10 cellular contexts compared by ENCODE assay signal in genomic region chr15:35697549-35698299, GRCh38.
A peak's percentile ranks its signal among the peaks of the same experiment; 100 is the strongest.
DNase-seq lines count a peak whose midpoint lies in the region; ATAC-seq and TF ChIP-seq lines count a peak whose summit lies in the region.
"Had no signal": no experiment of that assay in that cellular context is flagged by ENCODE, and none has a peak within 500 bp of the region (broad histone marks: within the 10 kb centered on the region; RNA-seq: fewer than 3 reads in every experiment).

No MANE protein-coding gene starts in this region.

- H3K9me3 Mint-ChIP-seq in HFFc6, result no peaks in the 10 kb centered on the region
- no peaks in the 10 kb centered on the region for H3K9me3 Mint-ChIP-seq in CD4-positive, alpha-beta T cell
- H3K9me3 Mint-ChIP-seq: memory B cell had no signal

- peak overlapping the region; percentile 27 for H2AFZ ChIP-seq in smooth muscle cell (ENCODE audit: low read depth)

- peaks cover 53% of the 10 kb centered on the region for H3K4me1 Mint-ChIP-seq in HFFc6 (ENCODE audit: low read depth)
- H3K4me1 Mint-ChIP-seq in CD4-positive, alpha-beta T cell (ENCODE audit: low read depth), result no peaks in the 10 kb centered on the region
- H3K4me1 Mint-ChIP-seq: memory B cell had no signal

- no peaks in the 10 kb centered on the region for H3K36me3 ChIP-seq in left ventricle myocardium inferior
- H3K36me3 ChIP-seq in smooth muscle cell (ENCODE audit: low read depth), result no peaks in the 10 kb centered on the region

- H3K9me3 ChIP-seq in left ventricle myocardium inferior (replicated peaks), result no peaks in the 10 kb centered on the region
- H3K9me3 ChIP-seq in smooth muscle cell (replicated peaks; ENCODE audit: low read depth), result no peaks in the 10 kb centered on the region
- H3K9me3 ChIP-seq in CD4-positive, alpha-beta T cell (ENCODE audit: control insufficient read depth, low read length), result no peaks in the 10 kb centered on the region

- H3K27me3 ChIP-seq in left ventricle myocardium inferior (ENCODE audit: low read depth) (no peaks in the 10 kb centered on the region), smooth muscle cell (ENCODE audit: low read depth) (no peaks in the 10 kb centered on the region)
- H3K27me3 ChIP-seq in CD4-positive, alpha-beta T cell (ENCODE audit: control insufficient read depth, insufficient read depth, low read length), result no peaks in the 10 kb centered on the region

- H3K4me1 ChIP-seq in left ventricle myocardium inferior, result peaks cover 48% of the 10 kb centered on the region
- peaks cover 22% of the 10 kb centered on the region for H3K4me1 ChIP-seq in smooth muscle cell (ENCODE audit: low read depth)

- no peak for ATAC-seq in HG03175 (IDR thresholded peaks at IDR 0.05; ENCODE audit: unreplicated experiment)
- no peak for ATAC-seq in CD4-positive, alpha-beta T cell (ENCODE audit: poor library complexity)

- H3K9ac ChIP-seq in smooth muscle cell (ENCODE audit: low read depth), result peak overlapping the region; percentile 13

- H3K4me2 ChIP-seq in smooth muscle cell, result peak overlapping the region; percentile 61

- intact Hi-C loops in left ventricle myocardium inferior (cut with micrococcal nuclease), result loop anchor here (10.0 kb wide), 1 partner anchor 173 kb away; no protein-coding TSS in a partner anchor
- intact Hi-C loops in CD4-positive, alpha-beta T cell (cut with DNase I, micrococcal nuclease), result no loop called here

- H3K4me3 Mint-ChIP-seq in HFFc6, result peak overlapping the region; percentile 47
- no peak overlapping the region for H3K4me3 Mint-ChIP-seq in CD4-positive, alpha-beta T cell
- H3K4me3 Mint-ChIP-seq: memory B cell had no signal

- H3K79me2 ChIP-seq in smooth muscle cell (ENCODE audit: low read depth), result no peaks in the 10 kb centered on the region

- H3K36me3 Mint-ChIP-seq in HFFc6 (ENCODE audit: low read depth), result no peaks in the 10 kb centered on the region
- no peaks in the 10 kb centered on the region for H3K36me3 Mint-ChIP-seq in CD4-positive, alpha-beta T cell (ENCODE audit: low read depth)
- H3K36me3 Mint-ChIP-seq: memory B cell had no signal

- H3K27me3 Mint-ChIP-seq in HFFc6 (ENCODE audit: insufficient read depth), result no peaks in the 10 kb centered on the region
- no peaks in the 10 kb centered on the region for H3K27me3 Mint-ChIP-seq in CD4-positive, alpha-beta T cell

- H4K20me1 ChIP-seq in smooth muscle cell (ENCODE audit: low read depth), result no peaks in the 10 kb centered on the region

- CTCF ChIA-PET in CD4-positive, alpha-beta T cell (lab: Charles Lee), result no interaction called here

- POLR2A ChIA-PET in CD4-positive, alpha-beta T cell (lab: Charles Lee), result no interaction called here

- H3K4me3 ChIP-seq in left ventricle myocardium inferior (peak overlapping the region; percentile 11), smooth muscle cell (no peak overlapping the region)

- WGBS in smooth muscle cell (ENCODE audit: low lambda C conversion rate), result 24% methylated on average over 8 of the region's 8 CpGs

- DNase-seq in HFFc6 (peak; percentile 32), left ventricle myocardium inferior (no peak), smooth muscle cell (lab: John Stamatoyannopoulos, UW; ENCODE audit: unreplicated experiment) (no peak), iPS-NIHi11 (ENCODE audit: low spot score) (no peak), SIG-M5 treated with dmso at 0.1 percent for 504 hours (lab: John Stamatoyannopoulos, UW; ENCODE audit: unreplicated experiment) (no peak)
- no peak for DNase-seq in CD4-positive, alpha-beta T cell
- DNase-seq: SW 1271 had no signal

- TF ChIP-seq CTCF in HFFc6 (IDR thresholded peaks at IDR 0.05) (peak; percentile 26; the same call in 1 of the 2 replicates), VCaP (conservative IDR thresholded peaks at IDR 0.05) (peak; percentile 69), left ventricle myocardium inferior (IDR thresholded peaks at IDR 0.05; ENCODE audit: borderline replicate concordance) (peak; percentile 38), smooth muscle cell (IDR thresholded peaks at IDR 0.05; ENCODE audit: borderline replicate concordance, insufficient read depth, poor library complexity, severe bottlenecking) (no peak)
- TF ChIP-seq CTCF in CD4-positive, alpha-beta T cell (IDR thresholded peaks at IDR 0.05), result no peak

- peaks cover 6% of the 10 kb centered on the region for H3F3A ChIP-seq in smooth muscle cell (ENCODE audit: low read depth)

- H3K27ac ChIP-seq in VCaP, result no peak overlapping the region
- peak overlapping the region; percentile 76 for H3K27ac ChIP-seq in left ventricle myocardium inferior (replicated peaks)
- H3K27ac ChIP-seq in smooth muscle cell (ENCODE audit: low read depth), result peak overlapping the region; percentile 67
- no peak overlapping the region for H3K27ac ChIP-seq in CD4-positive, alpha-beta T cell (ENCODE audit: low read depth, low read length)

- H3K27ac Mint-ChIP-seq in HFFc6, result peak overlapping the region; percentile 70
- H3K27ac Mint-ChIP-seq in CD4-positive, alpha-beta T cell, result no peak overlapping the region
- H3K27ac Mint-ChIP-seq: memory B cell had no signal

Comparison
In these comparisons a context has a peak if more than half of its experiments do, and no peak if none do; other contexts are left out.
1. CTCF ChIP-seq: peak in HFFc6 (single experiment), VCaP (single experiment) and left ventricle myocardium inferior (single experiment); none in smooth muscle cell (single experiment) and CD4-positive, alpha-beta T cell (single experiment).
2. H3K27ac ChIP-seq: peak in left ventricle myocardium inferior (single experiment) and smooth muscle cell (single experiment); none in VCaP (single experiment) and CD4-positive, alpha-beta T cell (single experiment).